15 cellular contexts compared by ENCODE assay signal in the genomic region with DNA sequence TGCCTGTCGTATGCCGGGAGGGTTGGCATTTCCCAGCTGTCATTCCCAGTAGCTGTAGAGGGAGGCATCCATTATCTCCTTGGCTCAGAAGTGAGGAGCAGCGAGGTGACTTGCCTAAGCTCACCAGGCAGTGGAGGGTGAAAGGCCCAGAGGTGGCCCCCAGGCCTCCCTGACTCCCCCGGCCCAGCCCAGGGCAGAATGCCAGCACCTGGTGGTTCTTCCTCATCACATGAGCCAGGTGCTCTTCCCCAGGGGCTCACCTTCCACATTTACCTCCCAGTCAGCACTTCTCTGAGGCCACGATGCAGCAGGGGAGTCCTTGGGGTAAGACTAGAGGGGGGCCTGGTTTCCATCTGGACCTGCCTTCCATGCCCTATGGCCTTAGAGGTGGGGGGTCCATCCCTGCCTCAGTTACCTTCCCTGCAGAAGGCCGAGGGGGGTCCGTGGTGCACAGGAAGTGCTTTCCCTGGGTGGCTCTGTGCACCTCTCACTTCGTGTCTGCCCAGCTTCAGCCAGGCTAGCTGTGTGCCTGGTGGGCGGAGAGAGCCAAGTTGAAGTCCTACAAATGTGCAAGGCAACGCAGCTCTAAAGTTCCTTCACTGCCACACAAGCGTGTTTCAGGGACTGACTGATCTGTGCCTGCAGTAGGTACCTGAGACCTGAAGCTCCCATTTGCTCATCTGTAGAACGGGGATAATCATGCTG.
DNase-seq lines count a peak whose midpoint lies in the region; ATAC-seq and TF ChIP-seq lines count a peak whose summit lies in the region.
"Had no signal": no experiment of that assay in that cellular context is flagged by ENCODE, and none has a peak within 500 bp of the region (broad histone marks: within the 10 kb centered on the region; RNA-seq: fewer than 3 reads in every experiment).

No MANE protein-coding gene starts in this region.

- CTCF ChIA-PET in CD8-positive, alpha-beta T cell (lab: Charles Lee): no interaction called here
- CTCF ChIA-PET in activated CD8-positive, alpha-beta T cell treated with anti-CD3 and anti-CD28 coated beads for 36 hours (lab: Charles Lee): interaction anchor here (1.8 kb wide), 1 partner anchor 70 kb away, joined by 7 read pairs; a partner anchor contains a TSS

- no peak overlapping the region for H3K4me2 ChIP-seq in mesenchymal stem cell (ENCODE audit: low read length, poor library complexity, severe bottlenecking)

- H3K14ac ChIP-seq in mesenchymal stem cell (ENCODE audit: low read length in 2 of 2): peak overlapping the region in 1 of 2 experiments; percentile 56

- peak overlapping the region; percentile 26 for H2BK15ac ChIP-seq in mesenchymal stem cell (ENCODE audit: low read depth, poor library complexity, severe bottlenecking)

- H3K27me3 ChIP-seq in CD8-positive, alpha-beta T cell (ENCODE audit: insufficient read depth, low read length): no peaks in the 10 kb centered on the region
- no peaks in the 10 kb centered on the region for H3K27me3 ChIP-seq in mesenchymal stem cell (ENCODE audit: control insufficient read depth in 1 of 2, insufficient read depth in 1 of 2, low read length in 2 of 2)
- H3K27me3 ChIP-seq: adrenal gland had no signal

- H3K4me3 Mint-ChIP-seq in CD8-positive, alpha-beta T cell: peak overlapping the region; percentile 8
- H3K4me3 Mint-ChIP-seq in HFFc6 (no peak overlapping the region), progenitor cell of endocrine pancreas (ENCODE audit: low read depth) (no peak overlapping the region)
- H3K4me3 Mint-ChIP-seq in activated CD8-positive, alpha-beta T cell treated with anti-CD3 and anti-CD28 coated beads for 36 hours: peak overlapping the region; percentile 1
- H3K4me3 Mint-ChIP-seq: neural crest cell had no signal

- DNase-seq in CD8-positive, alpha-beta T cell: no peak
- DNase-seq in HFFc6 (no peak), mesenchymal stem cell (no peak), iPS-NIHi7 (ENCODE audit: extremely low spot score) (no peak), NCI-H1417 (lab: John Stamatoyannopoulos, UW) (no peak), progenitor cell of endocrine pancreas (ENCODE audit: low spot score, unreplicated experiment) (no peak)
- no peak for DNase-seq in activated CD8-positive, alpha-beta T cell treated with anti-CD3 and anti-CD28 coated beads for 36 hours
- DNase-seq: adrenal gland, hypothalamus, KG1, left ventricle myocardium superior, NCI-H82 had no signal

- no peak overlapping the region for H2BK5ac ChIP-seq in mesenchymal stem cell (ENCODE audit: low read depth, low read length, poor library complexity, severe bottlenecking)

- peak overlapping the region in 1 of 2 experiments; percentile 58 for H3K4ac ChIP-seq in mesenchymal stem cell (ENCODE audit: low read depth in 1 of 2, low read length in 2 of 2)

- peaks cover 24% of the 10 kb centered on the region for H3K4me1 ChIP-seq in CD8-positive, alpha-beta T cell (ENCODE audit: insufficient read depth, low read length)
- peaks cover 30% of the 10 kb centered on the region for H3K4me1 ChIP-seq in mesenchymal stem cell (ENCODE audit: control insufficient read depth, insufficient read depth, low read depth, low read length)

- H3K9me3 Mint-ChIP-seq in CD8-positive, alpha-beta T cell: no peaks in the 10 kb centered on the region
- H3K9me3 Mint-ChIP-seq in HFFc6 (no peaks in the 10 kb centered on the region), progenitor cell of endocrine pancreas (ENCODE audit: low read depth) (no peaks in the 10 kb centered on the region)
- peaks cover 2% of the 10 kb centered on the region for H3K9me3 Mint-ChIP-seq in activated CD8-positive, alpha-beta T cell treated with anti-CD3 and anti-CD28 coated beads for 36 hours
- H3K9me3 Mint-ChIP-seq: neural crest cell had no signal

- H3K18ac ChIP-seq in mesenchymal stem cell (ENCODE audit: low read depth in 1 of 2, low read length in 2 of 2): peak overlapping the region in 1 of 2 experiments; percentile 28

- POLR2A ChIA-PET in CD8-positive, alpha-beta T cell (lab: Charles Lee): interaction anchor here (0.9 kb wide), 1 partner anchor 198 kb away, joined by 3 read pairs; no protein-coding TSS in a partner anchor
- POLR2A ChIA-PET in activated CD8-positive, alpha-beta T cell treated with anti-CD3 and anti-CD28 coated beads for 36 hours (lab: Charles Lee): interaction anchor here (0.7 to 1.3 kb wide), 2 partner anchors 10 to 12 kb away, joined by 3 read pairs; no protein-coding TSS in a partner anchor

- peak overlapping the region; percentile 19 for H2AK5ac ChIP-seq in mesenchymal stem cell (ENCODE audit: low read length, severe bottlenecking)

- no peak overlapping the region for H3K27ac ChIP-seq in CD8-positive, alpha-beta T cell (ENCODE audit: low read depth, low read length)
- H3K27ac ChIP-seq in mesenchymal stem cell (ENCODE audit: low read length, poor library complexity, severe bottlenecking): no peak overlapping the region
- H3K27ac ChIP-seq: SK-N-MC had no signal

- peaks cover 37% of the 10 kb centered on the region for H3K36me3 Mint-ChIP-seq in CD8-positive, alpha-beta T cell
- H3K36me3 Mint-ChIP-seq in HFFc6 (ENCODE audit: low read depth) (peaks cover 15% of the 10 kb centered on the region), progenitor cell of endocrine pancreas (ENCODE audit: insufficient read depth) (peaks cover 8% of the 10 kb centered on the region)
- H3K36me3 Mint-ChIP-seq in activated CD8-positive, alpha-beta T cell treated with anti-CD3 and anti-CD28 coated beads for 36 hours (ENCODE audit: low read depth): peaks cover 22% of the 10 kb centered on the region

- H3K79me1 ChIP-seq in mesenchymal stem cell (replicated peaks; ENCODE audit: low read length, poor library complexity, severe bottlenecking): no peaks in the 10 kb centered on the region

- peaks cover 29% of the 10 kb centered on the region for H3K4me1 Mint-ChIP-seq in CD8-positive, alpha-beta T cell (ENCODE audit: low read depth)
- H3K4me1 Mint-ChIP-seq in HFFc6 (ENCODE audit: low read depth) (peaks cover 40% of the 10 kb centered on the region), progenitor cell of endocrine pancreas (ENCODE audit: low read depth) (peaks cover 18% of the 10 kb centered on the region)
- peaks cover 46% of the 10 kb centered on the region for H3K4me1 Mint-ChIP-seq in activated CD8-positive, alpha-beta T cell treated with anti-CD3 and anti-CD28 coated beads for 36 hours (ENCODE audit: low read depth)

- no peak overlapping the region for H3K23ac ChIP-seq in mesenchymal stem cell (ENCODE audit: low read length in 2 of 2)

- H3K9me3 ChIP-seq in CD8-positive, alpha-beta T cell (ENCODE audit: low read length): no peaks in the 10 kb centered on the region
- H3K9me3 ChIP-seq in mesenchymal stem cell (ENCODE audit: control insufficient read depth, low read length): no peaks in the 10 kb centered on the region
- H3K9me3 ChIP-seq: adrenal gland had no signal

- peak overlapping the region; percentile 91 for H3K27ac Mint-ChIP-seq in CD8-positive, alpha-beta T cell
- H3K27ac Mint-ChIP-seq in HFFc6 (peak overlapping the region; percentile 99), progenitor cell of endocrine pancreas (no peak overlapping the region)
- H3K27ac Mint-ChIP-seq in activated CD8-positive, alpha-beta T cell treated with anti-CD3 and anti-CD28 coated beads for 36 hours: peak overlapping the region; percentile 90

- peak overlapping the region; percentile 86 for H4K8ac ChIP-seq in mesenchymal stem cell (ENCODE audit: low read length)

- no peak overlapping the region for H3K9ac ChIP-seq in mesenchymal stem cell (ENCODE audit: low read length)

- TF ChIP-seq CTCF in CD8-positive, alpha-beta T cell (IDR thresholded peaks at IDR 0.05): no peak
- TF ChIP-seq CTCF in HFFc6 (IDR thresholded peaks at IDR 0.05): no peak
- no peak for TF ChIP-seq CTCF in activated CD8-positive, alpha-beta T cell treated with anti-CD3 and anti-CD28 coated beads for 36 hours (IDR thresholded peaks at IDR 0.05)
- TF ChIP-seq CTCF in progenitor cell of endocrine pancreas (IDR thresholded peaks at IDR 0.05; ENCODE audit: unreplicated experiment): no peak

- H3K27me3 Mint-ChIP-seq in CD8-positive, alpha-beta T cell (ENCODE audit: low read depth): no peaks in the 10 kb centered on the region
- H3K27me3 Mint-ChIP-seq in HFFc6 (ENCODE audit: insufficient read depth): no peaks in the 10 kb centered on the region; the same call in 1 of the 2 replicates
- no peaks in the 10 kb centered on the region for H3K27me3 Mint-ChIP-seq in activated CD8-positive, alpha-beta T cell treated with anti-CD3 and anti-CD28 coated beads for 36 hours
- no peaks in the 10 kb centered on the region for H3K27me3 Mint-ChIP-seq in progenitor cell of endocrine pancreas

- H3K36me3 ChIP-seq in CD8-positive, alpha-beta T cell (ENCODE audit: insufficient read depth, low read length): no peaks in the 10 kb centered on the region
- peaks cover 3 to 16% of the 10 kb centered on the region in 2 experiments for H3K36me3 ChIP-seq in mesenchymal stem cell (ENCODE audit: control insufficient read depth in 1 of 2, insufficient read depth in 2 of 2, low read depth in 1 of 2, low read length in 2 of 2)
- H3K36me3 ChIP-seq: adrenal gland had no signal

- H4K91ac ChIP-seq in mesenchymal stem cell (ENCODE audit: low read length): peak overlapping the region; percentile 86

- H3K4me3 ChIP-seq in CD8-positive, alpha-beta T cell (ENCODE audit: low read depth, low read length): no peak overlapping the region
- no peak overlapping the region for H3K4me3 ChIP-seq in mesenchymal stem cell (ENCODE audit: insufficient read depth in 1 of 2, low read depth in 1 of 2, low read length in 2 of 2)
- H3K4me3 ChIP-seq: adrenal gland, SK-N-MC had no signal

- ATAC-seq in CD8-positive, alpha-beta T cell: no peak
- no peak for ATAC-seq in activated CD8-positive, alpha-beta T cell treated with anti-CD3 and anti-CD28 coated beads for 36 hours
- ATAC-seq in GM21576 (IDR thresholded peaks at IDR 0.05; ENCODE audit: unreplicated experiment): no peak

- H2AFZ ChIP-seq in mesenchymal stem cell (ENCODE audit: low read depth, low read length): no peak overlapping the region

- WGBS in mesenchymal stem cell: 98% methylated on average over 11 of the region's 12 CpGs

- H2BK120ac ChIP-seq in mesenchymal stem cell (ENCODE audit: low read depth, low read length): no peak overlapping the region

- H2BK12ac ChIP-seq in mesenchymal stem cell (ENCODE audit: low read length in 2 of 2): peak overlapping the region; percentile 60 to 73

- intact Hi-C loops in CD8-positive, alpha-beta T cell (cut with DNase I, micrococcal nuclease): loop anchor here in 1 of 2 experiments (10.0 kb wide), 1 partner anchor 72 kb away; a partner anchor contains a TSS
- intact Hi-C loops in activated CD8-positive, alpha-beta T cell treated with anti-CD3 and anti-CD28 coated beads for 36 hours (cut with micrococcal nuclease): no loop called here

Comparison
In these comparisons a context has a peak if more than half of its experiments do, and no peak if none do; other contexts are left out.
1. H3K4me3 Mint-ChIP-seq: peak in CD8-positive, alpha-beta T cell (single experiment) and activated CD8-positive, alpha-beta T cell treated with anti-CD3 and anti-CD28 coated beads for 36 hours (single experiment); none in HFFc6 (single experiment) and progenitor cell of endocrine pancreas (single experiment).